Comparison of ENCODE assay signal across 9 cellular contexts in genomic region chr18:48955528-48956261, GRCh38. TPM values are rescaled to one million over a fixed set of nuclear protein-coding genes. Genes with fewer than 3 reads are reported as not detected.
DNase-seq lines count a peak whose midpoint lies in the region; ATAC-seq and TF ChIP-seq lines count a peak whose summit lies in the region.
"Had no signal": no experiment of that assay in that cellular context is flagged by ENCODE, and none has a peak within 500 bp of the region (broad histone marks: within the 10 kb centered on the region; RNA-seq: fewer than 3 reads in every experiment).

No MANE protein-coding gene starts in this region.

- H4K91ac ChIP-seq in H9 (ENCODE audit: insufficient read length, low read depth, low read length), result no peak overlapping the region

- H3K27me3 ChIP-seq in H9 (ENCODE audit: insufficient read depth, low read length) (no peaks in the 10 kb centered on the region; the same call in 1 of the 2 replicates), hepatocyte (no peaks in the 10 kb centered on the region), spleen (replicated peaks in 1 of 7) (no peaks in the 10 kb centered on the region), BE2C (no peaks in the 10 kb centered on the region)

- no peak overlapping the region for H3K23ac ChIP-seq in H9 (ENCODE audit: insufficient read length, low read depth, low read length)

- peaks cover 0 to 5% (median 0%) of the 10 kb centered on the region in 3 experiments; a peak in 2 of 7 replicates for H3K36me3 Mint-ChIP-seq in H9 (ENCODE audit: insufficient read depth in 1 of 3, low read depth in 3 of 3)
- H3K36me3 Mint-ChIP-seq in activated CD8-positive, alpha-beta T cell treated with anti-CD3 and anti-CD28 coated beads, Interleukin-2, amount 10 ng/mL, durations not matched to agents 7 days and 5 days (ENCODE audit: low read depth), result peaks cover 3% of the 10 kb centered on the region

- peaks cover 11% of the 10 kb centered on the region for H3K23me2 ChIP-seq in H9 (ENCODE audit: insufficient read length, low read depth, low read length, poor library complexity, severe bottlenecking)

- H3K9me3 Mint-ChIP-seq in H9, result no peaks in the 10 kb centered on the region; a peak in 1 of 5 replicates
- no peaks in the 10 kb centered on the region for H3K9me3 Mint-ChIP-seq in activated CD8-positive, alpha-beta T cell treated with anti-CD3 and anti-CD28 coated beads, Interleukin-2, amount 10 ng/mL, durations not matched to agents 7 days and 5 days (ENCODE audit: insufficient read depth)

- peaks cover 14% of the 10 kb centered on the region for H3K27me3 Mint-ChIP-seq in H9 (ENCODE audit: low read depth)
- H3K27me3 Mint-ChIP-seq in activated CD8-positive, alpha-beta T cell treated with anti-CD3 and anti-CD28 coated beads, Interleukin-2, amount 10 ng/mL, durations not matched to agents 7 days and 5 days (ENCODE audit: low read depth), result peaks cover 16% of the 10 kb centered on the region

- no peak overlapping the region for H3K9ac ChIP-seq in H9 (ENCODE audit: extremely low read depth, insufficient read length, low read length)

- H3K4me1 ChIP-seq in H9 (ENCODE audit: insufficient read depth, low read length) (peaks cover 12% of the 10 kb centered on the region), hepatocyte (ENCODE audit: insufficient read depth) (peaks cover 15% of the 10 kb centered on the region), spleen (peaks cover 14 to 50% (median 35%) of the 10 kb centered on the region in 6 donors), BE2C (no peaks in the 10 kb centered on the region)

- H2AFZ ChIP-seq in H9 (ENCODE audit: low read length) (no peak overlapping the region), hepatocyte (no peak overlapping the region)

- no peak overlapping the region for H2BK15ac ChIP-seq in H9 (ENCODE audit: low read depth, low read length)

- intact Hi-C loops in spleen (cut with DNase I; ENCODE audit: low total_unique reads), result no loop called here

- no peak overlapping the region for H4K8ac ChIP-seq in H9 (replicated peaks; ENCODE audit: insufficient read length, low read depth, low read length)

- no peak overlapping the region for H3K4ac ChIP-seq in H9 (ENCODE audit: low read depth, low read length)

- H3K4me1 Mint-ChIP-seq in H9, result peaks cover 54 to 57% of the 10 kb centered on the region in 2 experiments
- H3K4me1 Mint-ChIP-seq in activated CD8-positive, alpha-beta T cell treated with anti-CD3 and anti-CD28 coated beads, Interleukin-2, amount 10 ng/mL, durations not matched to agents 7 days and 5 days (ENCODE audit: low read depth), result peaks cover 23% of the 10 kb centered on the region

- H2BK20ac ChIP-seq in H9 (ENCODE audit: low read depth, low read length, poor library complexity, severe bottlenecking), result no peak overlapping the region

- H2AK5ac ChIP-seq in H9 (ENCODE audit: insufficient read length, low read length), result no peak overlapping the region

- H3K79me2 ChIP-seq in H9 (ENCODE audit: insufficient read depth, low read length), result no peaks in the 10 kb centered on the region; the same call in 1 of the 2 replicates
- peaks cover 20% of the 10 kb centered on the region for H3K79me2 ChIP-seq in hepatocyte

- H3K56ac ChIP-seq in H9 (ENCODE audit: insufficient read length, low read depth, low read length), result no peak overlapping the region

- no peak overlapping the region for H2BK12ac ChIP-seq in H9 (ENCODE audit: insufficient read length, low read depth, low read length)

- no peak for TF ChIP-seq POLR2A in spleen (IDR thresholded peaks at IDR 0.05)

- H3K14ac ChIP-seq in H9 (ENCODE audit: insufficient read depth, low read length), result no peak overlapping the region

- H3K27ac Mint-ChIP-seq in H9, result peak overlapping the region; percentile 19 to 71 (median 19); a peak in 6 of 7 replicates
- H3K27ac Mint-ChIP-seq in activated CD8-positive, alpha-beta T cell treated with anti-CD3 and anti-CD28 coated beads, Interleukin-2, amount 10 ng/mL, durations not matched to agents 7 days and 5 days, result peak overlapping the region; percentile 9

- no peak overlapping the region for H3K18ac ChIP-seq in H9 (ENCODE audit: insufficient read length, low read depth, low read length)

- no peak overlapping the region for H4K5ac ChIP-seq in H9 (ENCODE audit: insufficient read length, low read depth, low read length)

- no peaks in the 10 kb centered on the region for H3K9me2 ChIP-seq in hepatocyte (replicated peaks; ENCODE audit: insufficient read depth)

- H3K79me1 ChIP-seq in H9 (ENCODE audit: insufficient read depth, low read depth, low read length, poor library complexity, severe bottlenecking), result no peaks in the 10 kb centered on the region

- DNase-seq in H9 (peak; percentile 56), hepatocyte (ENCODE audit: low spot score) (peak; percentile 59), spleen (peak; percentile 66), HuH-7 (ENCODE audit: low spot score) (no peak), BE2C (no peak), NCI-H1694 treated with DMSO at 0.1 percent for 48 hours (lab: John Stamatoyannopoulos, UW) (no peak)
- no peak for DNase-seq in activated CD8-positive, alpha-beta T cell treated with anti-CD3 and anti-CD28 coated beads, Interleukin-2, amount 10 ng/mL, durations not matched to agents 7 days and 5 days
- DNase-seq: activated T-cell treated with anti-CD3 and anti-CD28 coated beads, Interleukin-2, amount 50 U/mL, for 1 hour had no signal

- no peaks in the 10 kb centered on the region for H3K36me3 ChIP-seq in hepatocyte (replicated peaks; ENCODE audit: insufficient read depth, low read depth)
- no peaks in the 10 kb centered on the region for H3K36me3 ChIP-seq in spleen
- H3K36me3 ChIP-seq in BE2C, result no peaks in the 10 kb centered on the region

- no peak overlapping the region for H3K27ac ChIP-seq in H9 (ENCODE audit: insufficient read length, low read depth, low read length)
- peak overlapping the region; percentile 65 for H3K27ac ChIP-seq in hepatocyte
- peak overlapping the region; percentile 0 to 70 (median 62) for H3K27ac ChIP-seq in spleen

- no peak for ATAC-seq in activated CD8-positive, alpha-beta T cell treated with anti-CD3 and anti-CD28 coated beads, Interleukin-2, amount 10 ng/mL, durations not matched to agents 7 days and 5 days
- no peak for ATAC-seq in HG02970 (IDR thresholded peaks at IDR 0.05; ENCODE audit: low FRiP score, unreplicated experiment)

- H2BK5ac ChIP-seq in H9 (ENCODE audit: insufficient read length, low read length), result no peak overlapping the region

- H3K4me2 ChIP-seq in H9 (ENCODE audit: insufficient read depth, insufficient read length, low read length) (no peak overlapping the region), hepatocyte (peak overlapping the region; percentile 42)

- H4K20me1 ChIP-seq in H9 (ENCODE audit: control insufficient read depth, insufficient read depth, insufficient read length) (no peaks in the 10 kb centered on the region), hepatocyte (ENCODE audit: insufficient read depth, poor library complexity, severe bottlenecking) (peaks cover 8% of the 10 kb centered on the region)

- CTCF ChIA-PET in activated CD8-positive, alpha-beta T cell treated with anti-CD3 and anti-CD28 coated beads, Interleukin-2, amount 10 ng/mL, durations not matched to agents 7 days and 5 days (lab: Charles Lee), result no interaction called here

- H3T11ph ChIP-seq in H9 (ENCODE audit: low read length), result no peak overlapping the region

- TF ChIP-seq CTCF in H9 (conservative IDR thresholded peaks at IDR 0.05) (no peak), hepatocyte (IDR thresholded peaks at IDR 0.05; ENCODE audit: poor library complexity) (no peak), spleen (IDR thresholded peaks at IDR 0.05 in 8 of 11, conservative IDR thresholded peaks at IDR 0.05 in 3 of 11) (no peak), BE2C (IDR thresholded peaks at IDR 0.05; ENCODE audit: low read depth, low read length) (no peak)

- H3K4me3 ChIP-seq in hepatocyte (no peak overlapping the region), spleen (no peak overlapping the region), BE2C (ENCODE audit: low read depth, low read length) (no peak overlapping the region)

- H2BK120ac ChIP-seq in H9 (ENCODE audit: low read depth, low read length, poor library complexity, severe bottlenecking), result no peak overlapping the region

- no peak overlapping the region; a peak in 1 of 5 replicates for H3K4me3 Mint-ChIP-seq in H9
- no peak overlapping the region for H3K4me3 Mint-ChIP-seq in activated CD8-positive, alpha-beta T cell treated with anti-CD3 and anti-CD28 coated beads, Interleukin-2, amount 10 ng/mL, durations not matched to agents 7 days and 5 days

- H3K9me3 ChIP-seq in H9 (ENCODE audit: control insufficient read depth, low read depth, low read length) (no peaks in the 10 kb centered on the region), hepatocyte (ENCODE audit: low read depth) (no peaks in the 10 kb centered on the region), spleen (no peaks in the 10 kb centered on the region), BE2C (no peaks in the 10 kb centered on the region)

- POLR2A ChIA-PET in activated CD8-positive, alpha-beta T cell treated with anti-CD3 and anti-CD28 coated beads, Interleukin-2, amount 10 ng/mL, durations not matched to agents 7 days and 5 days (lab: Charles Lee), result no interaction called here

- no CpG with 5 or more reads among the region's 9 CpGs for WGBS in H9 (ENCODE audit: extremely low coverage, insufficient read length, low lambda C conversion rate)
- 64% methylated on average over 9 of the region's 9 CpGs for WGBS in hepatocyte (ENCODE audit: low lambda C conversion rate, missing lambda C conversion rate)
- WGBS in spleen, 5 donors, result 41 to 56% (median 53%) methylated on average over 9 of the region's 9 CpGs

RNA-seq across cellular contexts. Expression of gene SMAD7, which starts 4.9 kb away (rescaled TPM):
- 27.7 and 29.4 TPM in 2 replicates for total RNA-seq in H9 (2021)
- 10 to 100 TPM; 23.8 to 24.1 TPM for total RNA-seq in activated CD8-positive, alpha-beta T cell treated with anti-CD3 and anti-CD28 coated beads, Interleukin-2, amount 10 ng/mL, durations not matched to agents 7 days and 5 days
- total RNA-seq in hepatocyte, result 66.2 and 71.1 TPM in 2 replicates
- polyA plus RNA-seq in hepatocyte, result 61.5 and 65.4 TPM in 2 replicates
- 10 to 100 TPM; 14.3 to 21.2 (median 16.2) TPM for total RNA-seq in spleen
- polyA plus RNA-seq in spleen, result 1 to 10 TPM; 2.5 to 5.4 (median 4.6) TPM
- 13.7 TPM for polyA plus RNA-seq in BE2C (2012; ENCODE audit: insufficient read depth, insufficient read length, low read depth)

Comparison
In these comparisons a context has a peak if more than half of its experiments do, and no peak if none do; other contexts are left out.
1. DNase-seq: peak in H9 (single experiment), hepatocyte (single experiment) and spleen (single experiment); none in activated CD8-positive, alpha-beta T cell treated with anti-CD3 and anti-CD28 coated beads, Interleukin-2, amount 10 ng/mL, durations not matched to agents 7 days and 5 days (single experiment), HuH-7 (single experiment), BE2C (single experiment) and NCI-H1694 treated with DMSO at 0.1 percent for 48 hours (single experiment).